1 cellular context compared by ENCODE assay signal in genomic region chr10:97356918-97357317, GRCh38.
TF ChIP-seq lines count a peak whose summit lies in the region.

No MANE protein-coding gene starts in this region.

TF ChIP-seq in endothelial cell of umbilical vein, 7 proteins besides CTCF, POLR2A, EP300 and RAD21 (continued from another document):
- TF ChIP-seq MAX (IDR thresholded peaks at IDR 0.05; ENCODE audit: insufficient read depth, insufficient read length) (no peak), MYC (IDR thresholded peaks at IDR 0.05; ENCODE audit: low read depth, low read length) (no peak), GATA2 (IDR thresholded peaks at IDR 0.05; ENCODE audit: insufficient read depth, insufficient read length, low read depth, low read length) (no peak), POLR2AphosphoS5 (IDR thresholded peaks at IDR 0.05; ENCODE audit: insufficient read depth, low read depth, low read length) (no peak), EZH2 (IDR thresholded peaks at IDR 0.05; ENCODE audit: borderline replicate concordance, low read depth, low read length, severe bottlenecking) (no peak)
